ENCODE assay signal across 1 cellular context in the genomic region with DNA sequence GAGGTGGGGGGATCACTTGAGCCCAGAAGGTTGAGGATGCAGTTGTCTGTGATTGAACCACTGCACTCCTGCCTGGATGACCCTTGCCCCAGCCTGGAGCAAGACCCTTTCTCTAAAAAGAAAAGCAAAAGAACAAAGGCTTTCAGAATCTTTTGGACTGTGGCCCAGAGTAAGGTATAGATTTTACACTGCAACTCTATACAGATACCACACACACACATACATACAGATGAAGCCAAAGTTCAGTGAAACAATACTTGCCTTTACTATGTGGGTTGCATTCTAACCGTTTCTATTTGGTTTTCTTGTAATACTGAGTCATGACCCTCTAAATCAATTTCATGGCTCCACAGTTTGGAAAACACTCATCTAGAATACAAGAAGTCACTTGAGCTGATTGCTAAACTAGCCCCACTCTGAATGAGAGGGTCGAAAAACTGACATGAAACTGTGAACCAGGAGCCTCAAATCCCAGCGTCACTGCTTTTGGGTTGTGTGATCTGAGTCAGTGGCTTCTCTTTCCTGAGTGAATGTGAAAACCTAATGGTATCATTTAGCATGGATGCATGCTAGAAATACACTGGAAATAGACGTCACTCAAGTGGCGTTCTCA.
TF ChIP-seq lines count a peak whose summit lies in the region.

No MANE protein-coding gene starts in this region.

TF ChIP-seq in neural cell, 6 proteins besides CTCF, POLR2A, EP300 and RAD21:
- TF ChIP-seq TAF1 (IDR thresholded peaks at IDR 0.05; ENCODE audit: low read depth): no peak
- TF ChIP-seq, protein P1, sequence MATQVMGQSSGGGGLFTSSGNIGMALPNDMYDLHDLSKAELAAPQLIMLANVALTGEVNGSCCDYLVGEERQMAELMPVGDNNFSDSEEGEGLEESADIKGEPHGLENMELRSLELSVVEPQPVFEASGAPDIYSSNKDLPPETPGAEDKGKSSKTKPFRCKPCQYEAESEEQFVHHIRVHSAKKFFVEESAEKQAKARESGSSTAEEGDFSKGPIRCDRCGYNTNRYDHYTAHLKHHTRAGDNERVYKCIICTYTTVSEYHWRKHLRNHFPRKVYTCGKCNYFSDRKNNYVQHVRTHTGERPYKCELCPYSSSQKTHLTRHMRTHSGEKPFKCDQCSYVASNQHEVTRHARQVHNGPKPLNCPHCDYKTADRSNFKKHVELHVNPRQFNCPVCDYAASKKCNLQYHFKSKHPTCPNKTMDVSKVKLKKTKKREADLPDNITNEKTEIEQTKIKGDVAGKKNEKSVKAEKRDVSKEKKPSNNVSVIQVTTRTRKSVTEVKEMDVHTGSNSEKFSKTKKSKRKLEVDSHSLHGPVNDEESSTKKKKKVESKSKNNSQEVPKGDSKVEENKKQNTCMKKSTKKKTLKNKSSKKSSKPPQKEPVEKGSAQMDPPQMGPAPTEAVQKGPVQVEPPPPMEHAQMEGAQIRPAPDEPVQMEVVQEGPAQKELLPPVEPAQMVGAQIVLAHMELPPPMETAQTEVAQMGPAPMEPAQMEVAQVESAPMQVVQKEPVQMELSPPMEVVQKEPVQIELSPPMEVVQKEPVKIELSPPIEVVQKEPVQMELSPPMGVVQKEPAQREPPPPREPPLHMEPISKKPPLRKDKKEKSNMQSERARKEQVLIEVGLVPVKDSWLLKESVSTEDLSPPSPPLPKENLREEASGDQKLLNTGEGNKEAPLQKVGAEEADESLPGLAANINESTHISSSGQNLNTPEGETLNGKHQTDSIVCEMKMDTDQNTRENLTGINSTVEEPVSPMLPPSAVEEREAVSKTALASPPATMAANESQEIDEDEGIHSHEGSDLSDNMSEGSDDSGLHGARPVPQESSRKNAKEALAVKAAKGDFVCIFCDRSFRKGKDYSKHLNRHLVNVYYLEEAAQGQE (IDR thresholded peaks at IDR 0.05; ENCODE audit: borderline replicate concordance): peak; percentile 38
